Comparison of ENCODE assay signal across 21 cellular contexts in genomic region chr5:54442271-54442670, GRCh38. TPM values are rescaled to one million over a fixed set of nuclear protein-coding genes. Genes with fewer than 3 reads are reported as not detected.
DNase-seq lines count a peak whose midpoint lies in the region; ATAC-seq, FAIRE-seq and TF ChIP-seq lines count a peak whose summit lies in the region.
"Had no signal": no experiment of that assay in that cellular context is flagged by ENCODE, and none has a peak within 500 bp of the region (broad histone marks: within the 10 kb centered on the region; RNA-seq: fewer than 3 reads in every experiment).

No MANE protein-coding gene starts in this region.

- TF ChIP-seq CTCF in keratinocyte (optimal IDR thresholded peaks at IDR 0.05 in 1 of 3, IDR thresholded peaks at IDR 0.05 in 1 of 3, conservative IDR thresholded peaks at IDR 0.05 in 1 of 3; ENCODE audit: extremely low read depth in 1 of 3, insufficient read depth in 2 of 3, low read length in 3 of 3): no peak
- no peak for TF ChIP-seq CTCF in smooth muscle cell (IDR thresholded peaks at IDR 0.05; ENCODE audit: borderline replicate concordance, insufficient read depth, poor library complexity, severe bottlenecking)

- H3K9me2 ChIP-seq in Karpas-422 (replicated peaks; ENCODE audit: insufficient read depth, low read length): no peaks in the 10 kb centered on the region

- no peaks in the 10 kb centered on the region for H3F3A ChIP-seq in smooth muscle cell (ENCODE audit: low read depth)

- POLR2A ChIA-PET in activated CD4-positive, alpha-beta T cell treated with anti-CD3 and anti-CD28 coated beads, Interleukin-2, amount 10 ng/mL, durations not matched to agents 7 days and 5 days (lab: Charles Lee): no interaction called here

- H3K4me1 ChIP-seq in keratinocyte (ENCODE audit: control insufficient read depth, extremely low read depth, insufficient read depth, low read length): peaks cover 19% of the 10 kb centered on the region
- H3K4me1 ChIP-seq in smooth muscle cell (ENCODE audit: low read depth): no peaks in the 10 kb centered on the region
- no peaks in the 10 kb centered on the region for H3K4me1 ChIP-seq in Karpas-422 (ENCODE audit: low read length)

- peaks cover 33% of the 10 kb centered on the region for H3K4me1 Mint-ChIP-seq in activated CD4-positive, alpha-beta T cell treated with anti-CD3 and anti-CD28 coated beads, Interleukin-2, amount 10 ng/mL, durations not matched to agents 7 days and 5 days

- dilution Hi-C loops in keratinocyte (cut with MboI; ENCODE audit: extremely low pct_ligation_motif_present, low sequenced_read_pairs): no loop called here

- no peaks in the 10 kb centered on the region for H4K20me1 ChIP-seq in keratinocyte (ENCODE audit: control insufficient read depth, extremely low read depth, insufficient read depth, low read length)
- H4K20me1 ChIP-seq in smooth muscle cell (ENCODE audit: low read depth): no peaks in the 10 kb centered on the region
- no peaks in the 10 kb centered on the region for H4K20me1 ChIP-seq in Karpas-422 (ENCODE audit: insufficient read depth, low read depth, low read length)

- no peak for DNase-seq in activated CD4-positive, alpha-beta T cell treated with anti-CD3 and anti-CD28 coated beads, Interleukin-2, amount 10 ng/mL, durations not matched to agents 7 days and 5 days
- DNase-seq in activated CD4-positive, alpha-beta T cell treated with anti-CD3 and anti-CD28 coated beads, Interleukin-2, amount 50 U/mL, for 4 hours: no peak
- DNase-seq in astrocyte of the hippocampus (ENCODE audit: low read depth, low spot score) (peak; percentile 20), keratinocyte (ENCODE audit: low read depth, low spot score) (no peak), smooth muscle cell (lab: John Stamatoyannopoulos, UW; ENCODE audit: unreplicated experiment) (no peak), Karpas-422 (no peak), NCI-H510A (lab: John Stamatoyannopoulos, UW) (no peak)
- DNase-seq: COR-L47, GDM1, KG1, NCI-H1417, NCI-H187, NCI-H2107, NCI-H2227 treated with DMSO at 0.1 percent for 48 hours, NCI-H524 treated with DMSO at 0.1 percent for 48 hours, PC-9, SIG-M5 had no signal

- H3K9ac ChIP-seq in keratinocyte (ENCODE audit: control insufficient read depth, extremely low read depth, insufficient read depth, low read length) (no peak overlapping the region), smooth muscle cell (ENCODE audit: low read depth) (no peak overlapping the region), Karpas-422 (ENCODE audit: low read length) (no peak overlapping the region)

- no peak for FAIRE-seq in keratinocyte (lab: Jason Lieb, UNC)
- FAIRE-seq: H1 had no signal

- no peaks in the 10 kb centered on the region for H3K9me3 Mint-ChIP-seq in activated CD4-positive, alpha-beta T cell treated with anti-CD3 and anti-CD28 coated beads, Interleukin-2, amount 10 ng/mL, durations not matched to agents 7 days and 5 days

- H3K9me1 ChIP-seq in keratinocyte (ENCODE audit: control insufficient read depth, extremely low read depth, insufficient read depth, low read length): no peaks in the 10 kb centered on the region

- H3K9me3 ChIP-seq in keratinocyte (ENCODE audit: control insufficient read depth, low read depth, low read length) (no peaks in the 10 kb centered on the region), smooth muscle cell (replicated peaks; ENCODE audit: low read depth) (no peaks in the 10 kb centered on the region), Karpas-422 (ENCODE audit: low read length) (no peaks in the 10 kb centered on the region)

- 0% methylated on average over 1 of the region's 1 CpG for WGBS in smooth muscle cell (ENCODE audit: low lambda C conversion rate)

- H2AFZ ChIP-seq in keratinocyte (ENCODE audit: control insufficient read depth, low read length) (no peak overlapping the region), smooth muscle cell (ENCODE audit: low read depth) (no peak overlapping the region), Karpas-422 (ENCODE audit: low read length) (no peak overlapping the region)
- H2AFZ ChIP-seq: PC-9 had no signal

- H3K4me3 ChIP-seq in keratinocyte (ENCODE audit: control insufficient read depth in 2 of 3, extremely low read depth in 1 of 3, insufficient read depth in 2 of 3, low read depth in 1 of 3, low read length in 3 of 3) (no peak overlapping the region), smooth muscle cell (no peak overlapping the region), Karpas-422 (ENCODE audit: low read length) (no peak overlapping the region)
- H3K4me3 ChIP-seq: PC-9 had no signal

- ATAC-seq in GM18517 (IDR thresholded peaks at IDR 0.05; ENCODE audit: unreplicated experiment): no peak

- H3K4me3 Mint-ChIP-seq in activated CD4-positive, alpha-beta T cell treated with anti-CD3 and anti-CD28 coated beads, Interleukin-2, amount 10 ng/mL, durations not matched to agents 7 days and 5 days: no peak overlapping the region

- H3K27me3 Mint-ChIP-seq in activated CD4-positive, alpha-beta T cell treated with anti-CD3 and anti-CD28 coated beads, Interleukin-2, amount 10 ng/mL, durations not matched to agents 7 days and 5 days: peaks cover 1% of the 10 kb centered on the region

- H3K36me3 ChIP-seq in keratinocyte (ENCODE audit: control insufficient read depth in 2 of 2, extremely low read depth in 1 of 2, insufficient read depth in 2 of 2, low read length in 2 of 2): no peaks in the 10 kb centered on the region
- no peaks in the 10 kb centered on the region for H3K36me3 ChIP-seq in smooth muscle cell (ENCODE audit: low read depth)
- no peaks in the 10 kb centered on the region for H3K36me3 ChIP-seq in Karpas-422 (ENCODE audit: insufficient read depth, low read length)

- peak overlapping the region; percentile 15 for H3K27ac Mint-ChIP-seq in activated CD4-positive, alpha-beta T cell treated with anti-CD3 and anti-CD28 coated beads, Interleukin-2, amount 10 ng/mL, durations not matched to agents 7 days and 5 days

- H3K4me2 ChIP-seq in keratinocyte (ENCODE audit: control insufficient read depth, extremely low read depth, insufficient read depth, low read depth, low read length) (peak overlapping the region; percentile 15), smooth muscle cell (peak overlapping the region; percentile 58), Karpas-422 (ENCODE audit: low read depth, low read length, poor library complexity, severe bottlenecking) (no peak overlapping the region)
- H3K4me2 ChIP-seq: PC-9 had no signal

- no peaks in the 10 kb centered on the region for H3K36me3 Mint-ChIP-seq in activated CD4-positive, alpha-beta T cell treated with anti-CD3 and anti-CD28 coated beads, Interleukin-2, amount 10 ng/mL, durations not matched to agents 7 days and 5 days (ENCODE audit: low read depth)

- H3K79me2 ChIP-seq in keratinocyte (ENCODE audit: control insufficient read depth, insufficient read depth, low read length) (no peaks in the 10 kb centered on the region), smooth muscle cell (ENCODE audit: low read depth) (no peaks in the 10 kb centered on the region), Karpas-422 (ENCODE audit: low read length) (no peaks in the 10 kb centered on the region)

- CTCF ChIA-PET in activated CD4-positive, alpha-beta T cell treated with anti-CD3 and anti-CD28 coated beads, Interleukin-2, amount 10 ng/mL, durations not matched to agents 7 days and 5 days (lab: Charles Lee): interaction anchor here (0.6 kb wide), 2 partner anchors 163 to 1276 kb away, joined by 3 to 5 read pairs; no protein-coding TSS in a partner anchor

- H3K27me3 ChIP-seq in keratinocyte (ENCODE audit: control insufficient read depth, extremely low read depth, insufficient read depth, low read length) (no peaks in the 10 kb centered on the region), smooth muscle cell (ENCODE audit: low read depth) (no peaks in the 10 kb centered on the region), Karpas-422 (ENCODE audit: low read length) (no peaks in the 10 kb centered on the region)

- no peak overlapping the region for H3K27ac ChIP-seq in keratinocyte (ENCODE audit: control insufficient read depth, insufficient read depth, low read length)
- no peak overlapping the region for H3K27ac ChIP-seq in smooth muscle cell (ENCODE audit: low read depth)
- no peak overlapping the region for H3K27ac ChIP-seq in Karpas-422 (ENCODE audit: low read length)
- H3K27ac ChIP-seq: 22Rv1, PC-9, RWPE1 had no signal

RNA-seq across cellular contexts. Expression of gene HSPB3, which starts 13.2 kb away (rescaled TPM):
- total RNA-seq in activated CD4-positive, alpha-beta T cell treated with anti-CD3 and anti-CD28 coated beads, Interleukin-2, amount 10 ng/mL, durations not matched to agents 7 days and 5 days: not detected
- polyA plus RNA-seq in keratinocyte (0.08 to 10.0 TPM (median 1.8 TPM) in 3 replicates), smooth muscle cell (1.5 and 2.3 TPM in 2 replicates)
- polyA plus RNA-seq in keratinocyte (2011; ENCODE audit: low read depth): 3.6 TPM
- 1.4 and 1.8 TPM in 2 replicates for polyA plus RNA-seq in keratinocyte (2011; cell fraction: cytosol; rRNA removed)
- 7.3 and 7.6 TPM in 2 replicates for polyA plus RNA-seq in keratinocyte (2011; cell fraction: nucleus; rRNA removed)
- polyA plus RNA-seq in keratinocyte (2012; ENCODE audit: low replicate concordance): 0.21 and 5.1 TPM in 2 replicates
- 0.29 to 4.6 TPM (median 1.8 TPM) in 3 replicates for polyA minus RNA-seq in keratinocyte
- 2.7 TPM for polyA minus RNA-seq in keratinocyte (2011; cell fraction: cytosol; rRNA and poly(A)+ RNA removed)
- 1.1 and 1.5 TPM in 2 replicates for polyA minus RNA-seq in keratinocyte (2011; cell fraction: nucleus; rRNA and poly(A)+ RNA removed)
- 3.1 and 5.5 TPM in 2 replicates for total RNA-seq in smooth muscle cell
- total RNA-seq in Karpas-422 (2014; rRNA removed; shearing (Covaris generic); ENCODE audit: low replicate concordance): not detected in 2 replicates
- total RNA-seq: H1, PC-9 had no signal
- polyA plus RNA-seq: H1 had no signal
